Comparison of ENCODE assay signal across 1 cellular context in genomic region chr20:41631826-41632225, GRCh38.
TF ChIP-seq lines count a peak whose summit lies in the region.

No MANE protein-coding gene starts in this region.

TF ChIP-seq in K562, 482 proteins besides CTCF, POLR2A, EP300 and RAD21:
- TF ChIP-seq, protein P1, sequence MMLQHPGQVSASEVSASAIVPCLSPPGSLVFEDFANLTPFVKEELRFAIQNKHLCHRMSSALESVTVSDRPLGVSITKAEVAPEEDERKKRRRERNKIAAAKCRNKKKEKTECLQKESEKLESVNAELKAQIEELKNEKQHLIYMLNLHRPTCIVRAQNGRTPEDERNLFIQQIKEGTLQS (IDR thresholded peaks at IDR 0.05): 0 out of 2 replicates have a peak, but pooled peaks have one; percentile 35
- TF ChIP-seq, protein P1 (CRISPR knock-in tag; conservative IDR thresholded peaks at IDR 0.05): no peak
- TF ChIP-seq, protein P2, sequence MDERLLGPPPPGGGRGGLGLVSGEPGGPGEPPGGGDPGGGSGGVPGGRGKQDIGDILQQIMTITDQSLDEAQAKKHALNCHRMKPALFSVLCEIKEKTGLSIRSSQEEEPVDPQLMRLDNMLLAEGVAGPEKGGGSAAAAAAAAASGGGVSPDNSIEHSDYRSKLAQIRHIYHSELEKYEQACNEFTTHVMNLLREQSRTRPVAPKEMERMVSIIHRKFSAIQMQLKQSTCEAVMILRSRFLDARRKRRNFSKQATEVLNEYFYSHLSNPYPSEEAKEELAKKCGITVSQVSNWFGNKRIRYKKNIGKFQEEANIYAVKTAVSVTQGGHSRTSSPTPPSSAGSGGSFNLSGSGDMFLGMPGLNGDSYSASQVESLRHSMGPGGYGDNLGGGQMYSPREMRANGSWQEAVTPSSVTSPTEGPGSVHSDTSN (CRISPR knock-in tag; IDR thresholded peaks at IDR 0.05; ENCODE audit: low read depth): no peak
- TF ChIP-seq, protein P2 (tag; conservative IDR thresholded peaks at IDR 0.05; ENCODE audit: low read depth): no peak
- TF ChIP-seq TFAP4 (CRISPR knock-in tag; IDR thresholded peaks at IDR 0.05; ENCODE audit: borderline replicate concordance): peak; percentile 27; the same call in 1 of the 2 replicates
